ENCODE assay signal across 19 cellular contexts in the genomic region with DNA sequence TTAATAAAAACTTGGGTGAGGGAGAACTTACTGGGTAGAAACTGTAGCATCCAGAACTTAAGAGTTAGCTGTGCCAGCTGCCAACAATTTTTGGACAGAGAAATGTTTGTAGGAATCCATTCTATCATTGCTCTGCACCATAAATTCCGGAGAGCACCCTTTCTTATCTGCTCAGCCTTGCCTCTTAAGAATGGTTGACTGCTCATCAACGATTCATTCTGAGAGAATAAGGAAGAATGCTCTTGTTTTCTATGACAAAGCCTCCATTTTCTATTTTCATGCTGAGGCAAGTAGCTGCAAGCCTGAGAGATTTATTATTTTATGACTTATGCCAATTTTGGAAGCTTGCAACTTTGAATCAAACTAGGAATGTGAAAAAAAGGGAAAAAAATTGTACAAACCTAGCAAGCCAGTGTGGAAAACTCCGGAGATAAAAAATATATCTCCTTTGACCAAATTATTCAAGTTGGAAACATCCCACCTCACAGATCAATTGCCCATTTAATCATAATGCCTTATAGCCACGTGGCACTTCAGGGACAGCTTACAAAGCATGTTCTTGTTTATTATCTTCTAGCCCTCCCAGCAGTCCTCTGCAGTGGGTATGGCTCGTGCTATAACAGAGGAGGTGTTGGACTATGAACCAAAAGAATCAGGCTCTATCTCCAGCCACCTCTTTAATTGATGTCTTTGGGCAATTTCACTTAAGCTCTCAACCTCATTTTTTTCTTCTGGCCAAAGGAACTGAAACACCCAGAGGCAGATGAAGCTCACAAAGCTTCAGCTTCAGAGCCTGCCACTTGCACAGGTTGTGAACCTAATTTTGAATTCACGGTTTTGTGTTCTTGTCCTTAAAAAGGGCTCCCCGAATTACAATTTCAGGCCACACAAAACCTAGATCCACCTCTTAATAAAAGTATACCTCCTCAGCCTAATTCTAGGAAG. TPM values are rescaled to one million over a fixed set of nuclear protein-coding genes. Genes with fewer than 3 reads are reported as not detected.
DNase-seq lines count a peak whose midpoint lies in the region; ATAC-seq, FAIRE-seq and TF ChIP-seq lines count a peak whose summit lies in the region.
"Had no signal": no experiment of that assay in that cellular context is flagged by ENCODE, and none has a peak within 500 bp of the region (broad histone marks: within the 10 kb centered on the region; RNA-seq: fewer than 3 reads in every experiment).

No MANE protein-coding gene starts in this region.

- H3K4me3 ChIP-seq in Karpas-422 (ENCODE audit: low read length): no peak overlapping the region
- H3K4me3 ChIP-seq in mammary epithelial cell (replicated peaks in 1 of 3; ENCODE audit: insufficient read depth in 1 of 3, low read depth in 2 of 3, low read length in 3 of 3): no peak overlapping the region
- no peak overlapping the region for H3K4me3 ChIP-seq in keratinocyte (ENCODE audit: control insufficient read depth in 2 of 3, extremely low read depth in 1 of 3, insufficient read depth in 2 of 3, low read depth in 1 of 3, low read length in 3 of 3)
- H3K4me3 ChIP-seq: GM23248, MG63, Peyer's patch had no signal

- FAIRE-seq in keratinocyte (lab: Jason Lieb, UNC): peak; percentile 92

- no peaks in the 10 kb centered on the region for H3K9me1 ChIP-seq in keratinocyte (ENCODE audit: control insufficient read depth, extremely low read depth, insufficient read depth, low read length)

- H3K27me3 Mint-ChIP-seq in CD4-positive, alpha-beta T cell: no peaks in the 10 kb centered on the region

- POLR2A ChIA-PET in CD4-positive, alpha-beta T cell (lab: Charles Lee): no interaction called here

- intact Hi-C loops in mammary epithelial cell (cut with micrococcal nuclease): loop anchor here (1.0 to 2.0 kb wide), 2 partner anchors 22 to 41 kb away; partner anchors contain the start of gene ATL2
- intact Hi-C loops in CD4-positive, alpha-beta T cell (cut with DNase I, micrococcal nuclease): no loop called here
- intact Hi-C loops in Right ventricle myocardium inferior (cut with DNase I): no loop called here

- TF ChIP-seq CTCF in mammary epithelial cell (conservative IDR thresholded peaks at IDR 0.05 in 1 of 2, IDR thresholded peaks at IDR 0.05 in 1 of 2; ENCODE audit: extremely low read depth in 1 of 2, insufficient read depth in 1 of 2, low read depth in 1 of 2, low read length in 2 of 2) (no peak), keratinocyte (optimal IDR thresholded peaks at IDR 0.05 in 1 of 3, IDR thresholded peaks at IDR 0.05 in 1 of 3, conservative IDR thresholded peaks at IDR 0.05 in 1 of 3; ENCODE audit: extremely low read depth in 1 of 3, insufficient read depth in 2 of 3, low read length in 3 of 3) (no peak)
- no peak for TF ChIP-seq CTCF in CD4-positive, alpha-beta T cell (IDR thresholded peaks at IDR 0.05)

- H3K4me2 ChIP-seq in Karpas-422 (ENCODE audit: low read depth, low read length, poor library complexity, severe bottlenecking) (no peak overlapping the region), mammary epithelial cell (ENCODE audit: insufficient read depth, low read depth, low read length) (peak overlapping the region; percentile 65), keratinocyte (ENCODE audit: control insufficient read depth, extremely low read depth, insufficient read depth, low read depth, low read length) (peak overlapping the region; percentile 65)

- no peak overlapping the region for H3K4me3 Mint-ChIP-seq in CD4-positive, alpha-beta T cell

- H3K27ac ChIP-seq in Karpas-422 (ENCODE audit: low read length) (peak overlapping the region; percentile 98; the same call in 1 of the 2 replicates), mammary epithelial cell (ENCODE audit: insufficient read depth, low read depth, low read length) (peak overlapping the region; percentile 39), keratinocyte (ENCODE audit: control insufficient read depth, insufficient read depth, low read length) (peak overlapping the region; percentile 50)
- H3K27ac ChIP-seq in CD4-positive, alpha-beta T cell (ENCODE audit: low read depth, low read length): no peak overlapping the region
- H3K27ac ChIP-seq: GM23248, Peyer's patch had no signal

- no peaks in the 10 kb centered on the region for H3K27me3 ChIP-seq in Karpas-422 (ENCODE audit: low read length)
- H3K27me3 ChIP-seq in mammary epithelial cell (ENCODE audit: insufficient read depth, low read length): no peaks in the 10 kb centered on the region
- H3K27me3 ChIP-seq in keratinocyte (ENCODE audit: control insufficient read depth, extremely low read depth, insufficient read depth, low read length): no peaks in the 10 kb centered on the region
- peaks cover 6% of the 10 kb centered on the region for H3K27me3 ChIP-seq in CD4-positive, alpha-beta T cell (ENCODE audit: control insufficient read depth, insufficient read depth, low read length)
- H3K27me3 ChIP-seq: MG63, Peyer's patch had no signal

- no TSS peak for BruUV-seq in mammary epithelial cell (replicated peaks; lab: Mats Ljungman, UMichigan)

- H3K4me1 Mint-ChIP-seq in CD4-positive, alpha-beta T cell (ENCODE audit: low read depth): no peaks in the 10 kb centered on the region

- H3K9me3 ChIP-seq in Karpas-422 (ENCODE audit: low read length) (no peaks in the 10 kb centered on the region; the same call in 1 of the 2 replicates), mammary epithelial cell (replicated peaks; ENCODE audit: insufficient read depth, low read length) (no peaks in the 10 kb centered on the region), keratinocyte (ENCODE audit: control insufficient read depth, low read depth, low read length) (peaks cover under 1% of the 10 kb centered on the region)
- no peaks in the 10 kb centered on the region for H3K9me3 ChIP-seq in CD4-positive, alpha-beta T cell (ENCODE audit: control insufficient read depth, low read length)
- H3K9me3 ChIP-seq: MG63 had no signal

- no peak overlapping the region for H3K27ac Mint-ChIP-seq in CD4-positive, alpha-beta T cell

- no peaks in the 10 kb centered on the region for H3K9me2 ChIP-seq in Karpas-422 (replicated peaks; ENCODE audit: insufficient read depth, low read length)

- H2AFZ ChIP-seq in Karpas-422 (ENCODE audit: low read length) (peak overlapping the region; percentile 13; the same call in 1 of the 2 replicates), mammary epithelial cell (ENCODE audit: low read depth, low read length) (peak overlapping the region; percentile 69), keratinocyte (ENCODE audit: control insufficient read depth, low read length) (peak overlapping the region; percentile 69)
- H2AFZ ChIP-seq: GM23248 had no signal

- H3K9ac ChIP-seq in Karpas-422 (ENCODE audit: low read length) (no peak overlapping the region; the same call in 1 of the 2 replicates), mammary epithelial cell (ENCODE audit: insufficient read depth, low read length) (no peak overlapping the region), keratinocyte (ENCODE audit: control insufficient read depth, extremely low read depth, insufficient read depth, low read length) (no peak overlapping the region)
- H3K9ac ChIP-seq: GM23248 had no signal

- H3K36me3 ChIP-seq in Karpas-422 (ENCODE audit: insufficient read depth, low read length): no peaks in the 10 kb centered on the region
- H3K36me3 ChIP-seq in mammary epithelial cell (ENCODE audit: insufficient read depth, low read length): no peaks in the 10 kb centered on the region
- H3K36me3 ChIP-seq in keratinocyte (ENCODE audit: control insufficient read depth in 2 of 2, extremely low read depth in 1 of 2, insufficient read depth in 2 of 2, low read length in 2 of 2): no peaks in the 10 kb centered on the region
- H3K36me3 ChIP-seq: MG63, Peyer's patch had no signal

- peaks cover 51% of the 10 kb centered on the region for H3K4me1 ChIP-seq in Karpas-422 (ENCODE audit: low read length)
- H3K4me1 ChIP-seq in mammary epithelial cell (ENCODE audit: insufficient read depth, low read length): peaks cover 38% of the 10 kb centered on the region
- H3K4me1 ChIP-seq in keratinocyte (ENCODE audit: control insufficient read depth, extremely low read depth, insufficient read depth, low read length): peaks cover 34% of the 10 kb centered on the region

- dilution Hi-C loops in mammary epithelial cell (cut with HindIII; ENCODE audit: low sequenced_read_pairs) (loop anchor here (5.0 kb wide), 1 partner anchor 49 kb away; no protein-coding TSS in a partner anchor), keratinocyte (cut with MboI; ENCODE audit: extremely low pct_ligation_motif_present, low sequenced_read_pairs) (no loop called here)

- H3K9me3 Mint-ChIP-seq in CD4-positive, alpha-beta T cell: no peaks in the 10 kb centered on the region

- in situ Hi-C loops in mammary epithelial cell (cut with MboI; ENCODE audit: low sequenced_read_pairs in 2 of 2): no loop called here

- 6% methylated on average over 7 of the region's 7 CpGs for WGBS in mammary epithelial cell (ENCODE audit: low coverage, missing lambda C conversion rate)

- peaks cover 3% of the 10 kb centered on the region for H3K36me3 Mint-ChIP-seq in CD4-positive, alpha-beta T cell (ENCODE audit: low read depth)

- H4K20me1 ChIP-seq in Karpas-422 (ENCODE audit: insufficient read depth, low read depth, low read length) (no peaks in the 10 kb centered on the region), mammary epithelial cell (ENCODE audit: insufficient read depth, low read length) (no peaks in the 10 kb centered on the region), keratinocyte (ENCODE audit: control insufficient read depth, extremely low read depth, insufficient read depth, low read length) (no peaks in the 10 kb centered on the region)

- DNase-seq in DMS79 treated with DMSO at 0.1 percent for 48 hours (lab: John Stamatoyannopoulos, UW) (peak; percentile 76), Karpas-422 (no peak), mammary epithelial cell (peak; percentile 81), keratinocyte (ENCODE audit: low read depth, low spot score) (no peak), Right ventricle myocardium inferior (ENCODE audit: missing footprints) (no peak)
- DNase-seq in CD4-positive, alpha-beta T cell: no peak
- DNase-seq: Calu3, GF-D8, GM23248, KG1, MG63, NCI-H1092 treated with DMSO at 0.1 percent for 48 hours, NCI-H1694, NCI-H2107, NCI-H446, Peyer's patch, SIG-M5 had no signal

- no peak for ATAC-seq in CD4-positive, alpha-beta T cell (ENCODE audit: poor library complexity)
- no peak for ATAC-seq in HG03196 (IDR thresholded peaks at IDR 0.05; ENCODE audit: unreplicated experiment)
- ATAC-seq in Right ventricle myocardium inferior: no peak
- ATAC-seq in GM19351 (IDR thresholded peaks at IDR 0.05; ENCODE audit: unreplicated experiment): no peak

- CTCF ChIA-PET in mammary epithelial cell (lab: Charles Lee; ENCODE audit: low non-redundant PET): interaction anchor here (0.9 kb wide), 1 partner anchor 42 kb away, joined by 3 read pairs; no protein-coding TSS in a partner anchor
- CTCF ChIA-PET in CD4-positive, alpha-beta T cell (lab: Charles Lee): interaction anchor here (0.6 kb wide), 1 partner anchor 33 kb away, joined by 3 read pairs; no protein-coding TSS in a partner anchor

- no peaks in the 10 kb centered on the region for H3K79me2 ChIP-seq in Karpas-422 (ENCODE audit: low read length)
- no peaks in the 10 kb centered on the region for H3K79me2 ChIP-seq in mammary epithelial cell (ENCODE audit: insufficient read depth, low read length)
- no peaks in the 10 kb centered on the region for H3K79me2 ChIP-seq in keratinocyte (ENCODE audit: control insufficient read depth, insufficient read depth, low read length)

RNA-seq across cellular contexts. Expression of gene ATL2, which starts 40.9 kb away (rescaled TPM):
- total RNA-seq in Karpas-422 (2014; rRNA removed; shearing (Covaris generic); ENCODE audit: low replicate concordance): 124 and 154 TPM in 2 replicates
- total RNA-seq in mammary epithelial cell (10 to 100 TPM; 72.9 to 89.9 TPM), Right ventricle myocardium inferior (31.7 TPM)
- polyA plus RNA-seq in mammary epithelial cell (42.8 TPM), keratinocyte (49.6 to 83.2 TPM (median 65.6 TPM) in 3 replicates)
- polyA minus RNA-seq in mammary epithelial cell (23.7 TPM), keratinocyte (9.9 to 159 TPM (median 58.7 TPM) in 3 replicates)
- 236 TPM for polyA plus RNA-seq in keratinocyte (2011; ENCODE audit: low read depth)
- polyA plus RNA-seq in keratinocyte (2011; cell fraction: cytosol; rRNA removed): 27.2 and 29.0 TPM in 2 replicates
- polyA plus RNA-seq in keratinocyte (2011; cell fraction: nucleus; rRNA removed): 95.0 and 163 TPM in 2 replicates
- 51.7 and 77.6 TPM in 2 replicates for polyA plus RNA-seq in keratinocyte (2012; ENCODE audit: low replicate concordance)
- polyA minus RNA-seq in keratinocyte (2011; cell fraction: cytosol; rRNA and poly(A)+ RNA removed): 34.5 TPM
- 86.1 and 121 TPM in 2 replicates for polyA minus RNA-seq in keratinocyte (2011; cell fraction: nucleus; rRNA and poly(A)+ RNA removed)
- total RNA-seq in CD4-positive, alpha-beta T cell: 10 to 100 TPM; 85.5 to 91.7 TPM

Comparison
In these comparisons a context has a peak if more than half of its experiments do, and no peak if none do; other contexts are left out.
1. DNase-seq: peak in DMS79 treated with DMSO at 0.1 percent for 48 hours (single experiment) and mammary epithelial cell (single experiment); none in Karpas-422 (single experiment), keratinocyte (single experiment), CD4-positive, alpha-beta T cell (0 of 10) and Right ventricle myocardium inferior (single experiment).
2. H2AFZ ChIP-seq: peak in every context shown above with its lines; median percentile 69 in mammary epithelial cell; 69 in keratinocyte; 13 in Karpas-422.